Comparison of ENCODE assay signal across 21 cellular contexts in genomic region chr6:131846023-131846663, GRCh38.
"Had no signal": no experiment of that assay in that cellular context is flagged by ENCODE, and none has a peak within 500 bp of the region (broad histone marks: within the 10 kb centered on the region; RNA-seq: fewer than 3 reads in every experiment).

No MANE protein-coding gene starts in this region.

- H3K4me3 ChIP-seq: MG63, SJSA1, SK-N-MC had no signal

- H3K4me1 ChIP-seq: SJSA1 had no signal

- H3K36me3 ChIP-seq: MG63, SJSA1 had no signal

- H3K27me3 ChIP-seq: MG63, SJSA1 had no signal

- DNase-seq: Karpas-422, KG1, MG63, NCI-H1092 treated with DMSO at 0.1 percent for 48 hours, NCI-H1436 treated with DMSO at 0.1 percent for 48 hours, NCI-H1694, NCI-H1930, NCI-H2081, NCI-H2107, NCI-H2227 treated with DMSO at 0.1 percent for 48 hours, NCI-H524, NCI-H526 treated with DMSO at 0.1 percent for 48 hours, NCI-H774, Right ventricle myocardium superior, RPMI8226, SIG-M5 had no signal

- H3K27ac ChIP-seq: HL-60, SJSA1, SK-N-MC had no signal

- FAIRE-seq: HTR-8/SVneo, RCC 7860 had no signal

- H3K9me3 ChIP-seq: MG63, SJSA1 had no signal
